In the genomic region with DNA sequence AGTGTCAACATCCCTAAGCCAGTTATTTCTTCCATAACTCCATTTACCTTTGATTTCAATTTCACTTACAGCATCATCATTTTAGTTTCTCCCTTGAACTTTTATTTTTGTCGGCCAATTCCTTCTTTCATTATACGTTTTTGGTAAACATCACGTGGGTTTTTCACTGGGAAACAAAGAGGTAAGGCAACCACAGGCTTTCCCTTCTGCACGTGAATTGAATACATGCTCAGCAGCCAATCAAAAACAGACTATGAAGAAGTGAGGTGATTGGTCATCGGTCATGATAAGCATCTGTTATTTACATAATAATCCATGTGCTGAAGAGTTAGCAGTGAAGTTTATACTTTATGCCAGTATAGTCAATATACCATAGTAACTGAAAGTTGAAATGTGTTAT, we compare ENCODE assay signal across 1 cellular context.
TF ChIP-seq lines count a peak whose summit lies in the region.

No MANE protein-coding gene starts in this region.

TF ChIP-seq in IMR-90, 13 proteins besides CTCF, POLR2A, EP300 and RAD21:
- TF ChIP-seq RFX5 (IDR thresholded peaks at IDR 0.05; ENCODE audit: low read depth, low read length), result no peak
- no peak for TF ChIP-seq CEBPB (IDR thresholded peaks at IDR 0.05; ENCODE audit: low read depth, low read length)
- TF ChIP-seq MXI1 (IDR thresholded peaks at IDR 0.05; ENCODE audit: borderline replicate concordance, low read depth, low read length), result no peak
- TF ChIP-seq, protein P1, sequence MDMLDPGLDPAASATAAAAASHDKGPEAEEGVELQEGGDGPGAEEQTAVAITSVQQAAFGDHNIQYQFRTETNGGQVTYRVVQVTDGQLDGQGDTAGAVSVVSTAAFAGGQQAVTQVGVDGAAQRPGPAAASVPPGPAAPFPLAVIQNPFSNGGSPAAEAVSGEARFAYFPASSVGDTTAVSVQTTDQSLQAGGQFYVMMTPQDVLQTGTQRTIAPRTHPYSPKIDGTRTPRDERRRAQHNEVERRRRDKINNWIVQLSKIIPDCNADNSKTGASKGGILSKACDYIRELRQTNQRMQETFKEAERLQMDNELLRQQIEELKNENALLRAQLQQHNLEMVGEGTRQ (IDR thresholded peaks at IDR 0.05; ENCODE audit: low read depth, low read length), result no peak
- TF ChIP-seq SMC3 (IDR thresholded peaks at IDR 0.05; ENCODE audit: low read depth, low read length), result no peak
